8 cellular contexts compared by ENCODE assay signal in the genomic region with DNA sequence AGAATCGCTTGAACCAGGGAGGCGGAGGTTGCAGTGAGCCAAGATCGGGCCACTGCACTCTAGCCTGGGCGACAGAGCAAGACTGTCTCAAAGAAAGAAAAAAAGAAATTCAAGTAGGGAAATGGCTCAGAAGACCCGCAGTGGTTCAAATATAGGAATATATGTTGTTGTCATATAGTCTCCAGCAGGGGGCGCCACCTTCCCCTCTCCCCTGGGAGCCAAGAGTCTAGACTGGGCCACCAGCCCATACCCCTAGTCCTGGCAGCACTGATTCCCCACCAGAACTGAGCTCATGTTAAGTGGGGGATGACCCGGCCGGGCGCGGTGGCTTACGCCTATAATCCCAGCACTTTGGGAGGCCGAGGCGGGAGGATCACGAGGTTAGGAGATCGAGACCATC. TPM values are rescaled to one million over a fixed set of nuclear protein-coding genes. Genes with fewer than 3 reads are reported as not detected.
DNase-seq lines count a peak whose midpoint lies in the region; ATAC-seq, FAIRE-seq and TF ChIP-seq lines count a peak whose summit lies in the region.
"Not testable (repeated sequence)": the region's sequence is repeated elsewhere in the genome, so short reads cannot be mapped to it uniquely, and the experiment has no call there.

No MANE protein-coding gene starts in this region.

- H3K27me3 Mint-ChIP-seq in stimulated activated naive B cell treated with anti-CD40 and anti-IgM and Interleukin-4, amounts not matched to agents 10 μg/mL and 1 μg/mL and 100 μg/mL, for 72 hours = not testable (repeated sequence)

- not testable (repeated sequence) for H3K27ac ChIP-seq in cardiac muscle cell, pancreas

- H3K27ac Mint-ChIP-seq in stimulated activated naive B cell treated with anti-CD40 and anti-IgM and Interleukin-4, amounts not matched to agents 10 μg/mL and 1 μg/mL and 100 μg/mL, for 72 hours = not testable (repeated sequence)

- H3K4me1 Mint-ChIP-seq in stimulated activated naive B cell treated with anti-CD40 and anti-IgM and Interleukin-4, amounts not matched to agents 10 μg/mL and 1 μg/mL and 100 μg/mL, for 72 hours = not testable (repeated sequence)

- intact Hi-C loops in pancreas (cut with DNase I) = not testable (repeated sequence)

- not testable (repeated sequence) for H3K4me3 ChIP-seq in astrocyte of the cerebellum (ENCODE audit: low read depth, low read length); cardiac muscle cell; pancreas

- H3K4me3 Mint-ChIP-seq in stimulated activated naive B cell treated with anti-CD40 and anti-IgM and Interleukin-4, amounts not matched to agents 10 μg/mL and 1 μg/mL and 100 μg/mL, for 72 hours = not testable (repeated sequence)

- H3K27me3 ChIP-seq in cardiac muscle cell, pancreas: not testable (repeated sequence)

- TF ChIP-seq CTCF in astrocyte of the cerebellum (IDR thresholded peaks at IDR 0.05; ENCODE audit: low read depth, low read length, missing control alignments) (peak; percentile 33), cardiac muscle cell (IDR thresholded peaks at IDR 0.05; ENCODE audit: low read depth, low read length) (peak; percentile 29), pancreas (IDR thresholded peaks at IDR 0.05) (peak in 3 of 4 donors; percentile 9 to 24 (median 24))

- DNase-seq in D341Med (ENCODE audit: low spot score) = peak; percentile 77
- DNase-seq in HuH-7.5 (ENCODE audit: low spot score) = peak; percentile 42
- peak; percentile 26 for DNase-seq in RKO (ENCODE audit: low spot score)
- DNase-seq in activated CD4-positive, alpha-beta T cell treated with anti-CD3 and anti-CD28 coated beads, Interleukin-2, amount 50 U/mL, for 4 hours = peak; percentile 46 to 49
- not testable (repeated sequence) for DNase-seq in astrocyte of the cerebellum (ENCODE audit: low read depth); stimulated activated naive B cell treated with anti-CD40 and anti-IgM and Interleukin-4, amounts not matched to agents 10 μg/mL and 1 μg/mL and 100 μg/mL, for 72 hours
- DNase-seq in cardiac muscle cell (ENCODE audit: low read depth in 1 of 2, low spot score in 1 of 2) = peak in 1 of 2 donors; percentile 20
- DNase-seq in pancreas = peak in 2 of 6 donors; percentile 22 to 65

- not testable (repeated sequence) for H3K9me3 ChIP-seq in cardiac muscle cell (ENCODE audit: low read depth); pancreas

- H3K36me3 ChIP-seq in cardiac muscle cell, pancreas: not testable (repeated sequence)

- H3K36me3 Mint-ChIP-seq in stimulated activated naive B cell treated with anti-CD40 and anti-IgM and Interleukin-4, amounts not matched to agents 10 μg/mL and 1 μg/mL and 100 μg/mL, for 72 hours = not testable (repeated sequence)

- not testable (repeated sequence) for FAIRE-seq in pancreas (lab: Jason Lieb, UNC)

- not testable (repeated sequence) for H3K9me3 Mint-ChIP-seq in stimulated activated naive B cell treated with anti-CD40 and anti-IgM and Interleukin-4, amounts not matched to agents 10 μg/mL and 1 μg/mL and 100 μg/mL, for 72 hours

- WGBS in pancreas, 2 donors = 78 to 84% methylated on average over 15 of the region's 15 CpGs

- not testable (repeated sequence) for H3K4me1 ChIP-seq in cardiac muscle cell (ENCODE audit: low read depth); pancreas

- in situ Hi-C loops in astrocyte of the cerebellum (cut with HindIII; ENCODE audit: low sequenced_read_pairs) = not testable (repeated sequence)

- peak in 1 of 4 donors; percentile 38 for ATAC-seq in pancreas
- peak; percentile 56 to 70 for ATAC-seq in stimulated activated naive B cell treated with anti-CD40 and anti-IgM and Interleukin-4, amounts not matched to agents 10 μg/mL and 1 μg/mL and 100 μg/mL, for 72 hours (replicated peaks)

RNA-seq across cellular contexts. Expression of a gene that starts 6.1 kb away (rescaled TPM):
- total RNA-seq in cardiac muscle cell (19.4 and 25.5 TPM in 2 replicates), pancreas (10 to 100 TPM in 1 of 6 donors, 1 to 10 TPM in 5; 5.5 to 15.6 (median 8.9) TPM)
- polyA plus RNA-seq in cardiac muscle cell (30.3 and 34.1 TPM in 2 replicates), pancreas (1 to 10 TPM; 6.6 to 7.4 TPM)

RNA-seq across cellular contexts. Expression of a gene that starts 6.1 kb away (rescaled TPM):
- total RNA-seq in cardiac muscle cell = 32.3 and 44.3 TPM in 2 replicates
- 75.2 and 77.1 TPM in 2 replicates for polyA plus RNA-seq in cardiac muscle cell
- 10 to 100 TPM; 11.7 to 21.7 (median 15.5) TPM for total RNA-seq in pancreas
- 10 to 100 TPM; 33.4 to 36.8 TPM for polyA plus RNA-seq in pancreas

RNA-seq across cellular contexts. Expression of a gene that starts 48.9 kb away (rescaled TPM):
- total RNA-seq in cardiac muscle cell (102 and 110 TPM in 2 replicates), pancreas (10 to 100 TPM; 32.1 to 65.2 (median 35.6) TPM)
- polyA plus RNA-seq in cardiac muscle cell (145 and 158 TPM in 2 replicates), pancreas (10 to 100 TPM; 37.4 to 43.9 TPM)

RNA-seq across cellular contexts. Expression of a gene that starts 54.2 kb away (rescaled TPM):
- total RNA-seq in cardiac muscle cell = 40.9 and 44.6 TPM in 2 replicates
- 28.1 and 35.4 TPM in 2 replicates for polyA plus RNA-seq in cardiac muscle cell
- 1 to 10 TPM; 2.6 to 6.1 (median 4.5) TPM for total RNA-seq in pancreas
- 1 to 10 TPM; 8.6 to 9.8 TPM for polyA plus RNA-seq in pancreas
